Comparison of ENCODE assay signal across 13 cellular contexts in genomic region chr22:23243859-23244689, GRCh38.
DNase-seq lines count a peak whose midpoint lies in the region; ATAC-seq and TF ChIP-seq lines count a peak whose summit lies in the region.
"Had no signal": no experiment of that assay in that cellular context is flagged by ENCODE, and none has a peak within 500 bp of the region (broad histone marks: within the 10 kb centered on the region; RNA-seq: fewer than 3 reads in every experiment).

No MANE protein-coding gene starts in this region.

- no peak overlapping the region for H3K9ac ChIP-seq in endodermal cell (ENCODE audit: extremely low read depth, low read length, poor library complexity, severe bottlenecking)
- no peak overlapping the region for H3K9ac ChIP-seq in smooth muscle cell (ENCODE audit: low read depth)
- H3K9ac ChIP-seq: parathyroid adenoma had no signal

- WGBS in endodermal cell (ENCODE audit: insufficient coverage in 1 of 2, insufficient read length in 1 of 2), 2 experiments: 92 to 93% methylated on average over 6 to 17 of the region's 17 CpGs
- WGBS in smooth muscle cell (ENCODE audit: low lambda C conversion rate): 87% methylated on average over 17 of the region's 17 CpGs

- H3K36me3 ChIP-seq in endodermal cell (ENCODE audit: control insufficient read depth, insufficient read depth, low read length) (peaks cover 20% of the 10 kb centered on the region), smooth muscle cell (ENCODE audit: low read depth) (no peaks in the 10 kb centered on the region)
- H3K36me3 ChIP-seq: MG63 had no signal

- H3K27me3 Mint-ChIP-seq in activated T-cell treated with anti-CD3 and anti-CD28 coated beads, Interleukin-2, amount 50 U/mL, for 4 hours (ENCODE audit: low read depth): no peaks in the 10 kb centered on the region
- H3K27me3 Mint-ChIP-seq in T-cell (no peaks in the 10 kb centered on the region), endodermal cell (ENCODE audit: insufficient read depth) (no peaks in the 10 kb centered on the region)

- peak overlapping the region; percentile 42 for H3K27ac ChIP-seq in endodermal cell (ENCODE audit: low read depth, low read length)
- H3K27ac ChIP-seq in smooth muscle cell (ENCODE audit: low read depth): peak overlapping the region; percentile 62
- H3K27ac ChIP-seq: parathyroid adenoma had no signal

- H3K4me3 Mint-ChIP-seq in activated T-cell treated with anti-CD3 and anti-CD28 coated beads, Interleukin-2, amount 50 U/mL, for 4 hours: peak overlapping the region; percentile 69
- peak overlapping the region; percentile 62 to 80 (median 76) for H3K4me3 Mint-ChIP-seq in T-cell
- H3K4me3 Mint-ChIP-seq in endodermal cell: peak overlapping the region; percentile 44
- H3K4me3 Mint-ChIP-seq: memory B cell had no signal

- H3K79me2 ChIP-seq in smooth muscle cell (ENCODE audit: low read depth): peaks cover 21% of the 10 kb centered on the region

- no peak for DNase-seq in activated T-cell treated with anti-CD3 and anti-CD28 coated beads, Interleukin-2, amount 50 U/mL, for 4 hours
- no peak for DNase-seq in activated T-cell treated with anti-CD3 and anti-CD28 coated beads, Interleukin-2, amount 50 U/mL, for 48 hours
- DNase-seq in T-cell (no peak), endodermal cell (no peak), smooth muscle cell (lab: John Stamatoyannopoulos, UW; ENCODE audit: unreplicated experiment) (no peak)
- DNase-seq: DMS79, MG63 had no signal

- no peak overlapping the region for H2AFZ ChIP-seq in smooth muscle cell (ENCODE audit: low read depth)
- H2AFZ ChIP-seq: parathyroid adenoma had no signal

- H3K4me1 ChIP-seq in endodermal cell (ENCODE audit: control insufficient read depth, insufficient read depth, low read length): peaks cover 39% of the 10 kb centered on the region
- peaks cover 49% of the 10 kb centered on the region for H3K4me1 ChIP-seq in smooth muscle cell (ENCODE audit: low read depth)

- H3K27me3 ChIP-seq in endodermal cell (ENCODE audit: control insufficient read depth, insufficient read depth, low read length, poor library complexity, severe bottlenecking): no peaks in the 10 kb centered on the region
- no peaks in the 10 kb centered on the region for H3K27me3 ChIP-seq in smooth muscle cell (ENCODE audit: low read depth)
- H3K27me3 ChIP-seq: MG63 had no signal

- H3K4me3 ChIP-seq in endodermal cell (ENCODE audit: low read length) (no peak overlapping the region), smooth muscle cell (no peak overlapping the region)
- H3K4me3 ChIP-seq: coronary artery, MG63 had no signal

- peak overlapping the region; percentile 58 for H3K4me2 ChIP-seq in smooth muscle cell

- CTCF ChIA-PET in T-cell (lab: Charles Lee): interaction anchor here (0.5 to 2.2 kb wide), 7 partner anchors 15 to 107 kb away, joined by 3 to 15 read pairs (median 4); partner anchors contain the start of gene BCR (in 1 of the 2)

- H4K20me1 ChIP-seq in smooth muscle cell (ENCODE audit: low read depth): peaks cover 90% of the 10 kb centered on the region

- no peak for TF ChIP-seq CTCF in endodermal cell (conservative IDR thresholded peaks at IDR 0.05)
- no peak for TF ChIP-seq CTCF in smooth muscle cell (IDR thresholded peaks at IDR 0.05; ENCODE audit: borderline replicate concordance, insufficient read depth, poor library complexity, severe bottlenecking)

- H3K9me3 ChIP-seq in endodermal cell (ENCODE audit: control insufficient read depth, low read length) (peaks cover 7% of the 10 kb centered on the region), smooth muscle cell (replicated peaks; ENCODE audit: low read depth) (no peaks in the 10 kb centered on the region)
- H3K9me3 ChIP-seq: MG63 had no signal

- H3K9me3 Mint-ChIP-seq in activated T-cell treated with anti-CD3 and anti-CD28 coated beads, Interleukin-2, amount 50 U/mL, for 4 hours: no peaks in the 10 kb centered on the region
- H3K9me3 Mint-ChIP-seq in T-cell (no peaks in the 10 kb centered on the region), endodermal cell (peaks cover 3% of the 10 kb centered on the region)
- H3K9me3 Mint-ChIP-seq: memory B cell had no signal

- H3F3A ChIP-seq in smooth muscle cell (ENCODE audit: low read depth): peaks cover 11% of the 10 kb centered on the region

- POLR2A ChIA-PET in T-cell (lab: Charles Lee): interaction anchor here (0.6 to 0.9 kb wide), 2 partner anchors 61 to 63 kb away, joined by 3 read pairs; partner anchors contain the start of gene BCR (in 1 of the 2)

- H3K27ac Mint-ChIP-seq in T-cell: peak overlapping the region; percentile 88 to 99
- H3K27ac Mint-ChIP-seq in endodermal cell: peak overlapping the region; percentile 96

- peaks cover 89% of the 10 kb centered on the region for H3K4me1 Mint-ChIP-seq in activated T-cell treated with anti-CD3 and anti-CD28 coated beads, Interleukin-2, amount 50 U/mL, for 4 hours (ENCODE audit: low read depth)
- H3K4me1 Mint-ChIP-seq in T-cell (peaks cover 88 to 94% (median 88%) of the 10 kb centered on the region in 3 donors), endodermal cell (peaks cover 68% of the 10 kb centered on the region)

- no peak for ATAC-seq in activated T-cell treated with anti-CD3 and anti-CD28 coated beads, Interleukin-2, amount 50 U/mL, for 4 hours
- ATAC-seq in T-cell (replicated peaks in 1 of 4) (no peak), HG02588 (IDR thresholded peaks at IDR 0.05; ENCODE audit: unreplicated experiment) (no peak), GM21619 (IDR thresholded peaks at IDR 0.05; ENCODE audit: unreplicated experiment) (no peak), GM18861 (IDR thresholded peaks at IDR 0.05; ENCODE audit: unreplicated experiment) (no peak)

- H3K36me3 Mint-ChIP-seq in activated T-cell treated with anti-CD3 and anti-CD28 coated beads, Interleukin-2, amount 50 U/mL, for 4 hours (ENCODE audit: insufficient read depth): peaks cover 3% of the 10 kb centered on the region
- H3K36me3 Mint-ChIP-seq in T-cell: peaks cover 10% of the 10 kb centered on the region
- H3K36me3 Mint-ChIP-seq in endodermal cell (ENCODE audit: low read depth): peaks cover 8% of the 10 kb centered on the region
